Comparison of ENCODE assay signal across 16 cellular contexts in genomic region chr12:115209230-115209629, GRCh38.
DNase-seq lines count a peak whose midpoint lies in the region; ATAC-seq and TF ChIP-seq lines count a peak whose summit lies in the region.
"Had no signal": no experiment of that assay in that cellular context is flagged by ENCODE, and none has a peak within 500 bp of the region (broad histone marks: within the 10 kb centered on the region; RNA-seq: fewer than 3 reads in every experiment).

No MANE protein-coding gene starts in this region.

- no peaks in the 10 kb centered on the region for H4K20me1 ChIP-seq in SK-N-SH (ENCODE audit: insufficient read depth)
- H4K20me1 ChIP-seq: BLaER1 treated with 17β-estradiol and CSF1 and Interleukin-3, amounts not matched to agents 10 nM and 100 nM had no signal

- no peaks in the 10 kb centered on the region for H3F3A ChIP-seq in SK-N-SH (replicated peaks; ENCODE audit: insufficient read depth)

- H3K4me3 ChIP-seq in SK-N-SH (ENCODE audit: low read depth in 2 of 2, low read length in 1 of 2) = no peak overlapping the region
- H3K4me3 ChIP-seq in fibroblast of villous mesenchyme (ENCODE audit: low read depth, low read length) = no peak overlapping the region
- no peak overlapping the region for H3K4me3 ChIP-seq in transverse colon
- H3K4me3 ChIP-seq in upper lobe of right lung = no peak overlapping the region
- no peak overlapping the region for H3K4me3 ChIP-seq in spleen
- H3K4me3 ChIP-seq: BLaER1 treated with 17β-estradiol and CSF1 and Interleukin-3, amounts not matched to agents 10 nM and 100 nM; K562 had no signal

- no peak overlapping the region for H2AFZ ChIP-seq in SK-N-SH (ENCODE audit: low read depth)

- no peaks in the 10 kb centered on the region for H3K9me2 ChIP-seq in SK-N-SH

- H3K36me3 ChIP-seq in SK-N-SH (replicated peaks in 1 of 2; ENCODE audit: control insufficient read depth in 1 of 2, insufficient read depth in 2 of 2, low read length in 1 of 2) = no peaks in the 10 kb centered on the region
- H3K36me3 ChIP-seq in transverse colon = no peaks in the 10 kb centered on the region
- H3K36me3 ChIP-seq in upper lobe of right lung = no peaks in the 10 kb centered on the region
- no peaks in the 10 kb centered on the region for H3K36me3 ChIP-seq in spleen
- H3K36me3 ChIP-seq: BLaER1 treated with 17β-estradiol and CSF1 and Interleukin-3, amounts not matched to agents 10 nM and 100 nM had no signal

- no peak for ATAC-seq in upper lobe of right lung
- ATAC-seq in HG02973 (IDR thresholded peaks at IDR 0.05; ENCODE audit: unreplicated experiment) = no peak
- ATAC-seq: CD8-positive, alpha-beta T cell; K562; Panc1 had no signal

- H3K9ac ChIP-seq in SK-N-SH = no peak overlapping the region
- H3K9ac ChIP-seq: BLaER1 treated with 17β-estradiol and CSF1 and Interleukin-3, amounts not matched to agents 10 nM and 100 nM had no signal

- peaks cover 0 to 17% of the 10 kb centered on the region in 2 experiments; a peak in 2 of 4 replicates for H3K4me1 ChIP-seq in SK-N-SH (ENCODE audit: control insufficient read depth in 1 of 2, insufficient read depth in 2 of 2, low read depth in 1 of 2, low read length in 1 of 2)
- no peaks in the 10 kb centered on the region for H3K4me1 ChIP-seq in transverse colon
- no peaks in the 10 kb centered on the region for H3K4me1 ChIP-seq in upper lobe of right lung
- peaks cover 0 to 4% (median 0%) of the 10 kb centered on the region in 6 donors for H3K4me1 ChIP-seq in spleen

- H3K9me3 ChIP-seq in SK-N-SH (no peaks in the 10 kb centered on the region), transverse colon (no peaks in the 10 kb centered on the region), upper lobe of right lung (no peaks in the 10 kb centered on the region), spleen (peaks cover 0 to 6% (median 0%) of the 10 kb centered on the region in 8 donors)

- peak overlapping the region in 1 of 2 experiments; percentile 34; a peak in 1 of 4 replicates for H3K27ac ChIP-seq in SK-N-SH (ENCODE audit: low read depth in 2 of 2, low read length in 1 of 2)
- H3K27ac ChIP-seq in transverse colon = peak overlapping the region in 1 of 4 donors; percentile 15
- no peak overlapping the region for H3K27ac ChIP-seq in upper lobe of right lung
- H3K27ac ChIP-seq in spleen = no peak overlapping the region
- H3K27ac ChIP-seq: BLaER1 treated with 17β-estradiol and CSF1 and Interleukin-3, amounts not matched to agents 10 nM and 100 nM had no signal

- peak in 1 of 2 experiments; percentile 62; a peak in 2 of 4 replicates for TF ChIP-seq EP300 in SK-N-SH (IDR thresholded peaks at IDR 0.05; ENCODE audit: borderline replicate concordance in 1 of 2, low read depth in 1 of 2, low read length in 1 of 2)
- TF ChIP-seq EP300 in transverse colon (IDR thresholded peaks at IDR 0.05; ENCODE audit: low read depth) = no peak

- H3K4me2 ChIP-seq in SK-N-SH = no peak overlapping the region

- POLR2A ChIA-PET in SK-N-SH (lab: Yijun Ruan, JAX) = no interaction called here

- H3K79me2 ChIP-seq in SK-N-SH (ENCODE audit: insufficient read depth) = no peaks in the 10 kb centered on the region

- intact Hi-C loops in transverse colon (cut with DNase I; ENCODE audit: low total_unique reads) = no loop called here
- intact Hi-C loops in upper lobe of right lung (cut with DNase I) = no loop called here
- intact Hi-C loops in spleen (cut with DNase I; ENCODE audit: low total_unique reads) = no loop called here

- H3K27me3 ChIP-seq in SK-N-SH (ENCODE audit: insufficient read depth) (no peaks in the 10 kb centered on the region), transverse colon (no peaks in the 10 kb centered on the region), upper lobe of right lung (no peaks in the 10 kb centered on the region), spleen (replicated peaks in 1 of 7) (no peaks in the 10 kb centered on the region)
- H3K27me3 ChIP-seq: BLaER1 treated with 17β-estradiol and CSF1 and Interleukin-3, amounts not matched to agents 10 nM and 100 nM had no signal

- no peak for TF ChIP-seq RAD21 in SK-N-SH (IDR thresholded peaks at IDR 0.05; ENCODE audit: low read length)

- WGBS in SK-N-SH (ENCODE audit: low lambda C conversion rate) = 80% methylated on average over 8 of the region's 8 CpGs
- WGBS in transverse colon (ENCODE audit: low coverage in 1 of 2), 2 donors = 45 to 80% methylated on average over 2 to 8 of the region's 8 CpGs
- WGBS in spleen, 5 donors = 80 to 86% (median 85%) methylated on average over 8 of the region's 8 CpGs

- DNase-seq in SK-N-SH (peak; percentile 12), fibroblast of villous mesenchyme (ENCODE audit: low read depth) (peak; percentile 57), mucosa of gallbladder (ENCODE audit: low spot score) (peak; percentile 79), transverse colon (peak; percentile 16), upper lobe of right lung (no peak), spleen (no peak)
- DNase-seq: Calu3; CD8-positive, alpha-beta T cell; NCI-H1105; NCI-H2081; NCI-H446 treated with DMSO at 0.1 percent for 48 hours; NCI-H69 had no signal

- in situ Hi-C loops in transverse colon (cut with MboI; ENCODE audit: low pct_ligation_motif_present in 1 of 4, low pct_unique_long_range_greater_than_20kb in 1 of 4, low sequenced_read_pairs in 3 of 4) = no loop called here

- CTCF ChIA-PET in SK-N-SH (lab: Yijun Ruan, JAX) = no interaction called here

- TF ChIP-seq POLR2A in transverse colon (IDR thresholded peaks at IDR 0.05) (no peak), spleen (IDR thresholded peaks at IDR 0.05) (no peak)

- no peak for TF ChIP-seq CTCF in SK-N-SH (IDR thresholded peaks at IDR 0.05)
- no peak for TF ChIP-seq CTCF in fibroblast of villous mesenchyme (IDR thresholded peaks at IDR 0.05; ENCODE audit: insufficient read depth, low read depth, low read length)
- TF ChIP-seq CTCF in transverse colon (IDR thresholded peaks at IDR 0.05) = no peak
- TF ChIP-seq CTCF in upper lobe of right lung (IDR thresholded peaks at IDR 0.05) = no peak
- no peak for TF ChIP-seq CTCF in spleen (IDR thresholded peaks at IDR 0.05 in 8 of 11, conservative IDR thresholded peaks at IDR 0.05 in 3 of 11)

TF ChIP-seq in SK-N-SH, 30 proteins besides CTCF, POLR2A, EP300 and RAD21:
- no peak for TF ChIP-seq NFIC (IDR thresholded peaks at IDR 0.05; ENCODE audit: borderline replicate concordance)
- no peak for TF ChIP-seq MEF2A (IDR thresholded peaks at IDR 0.05; ENCODE audit: borderline replicate concordance, low read depth)
- TF ChIP-seq MAX (IDR thresholded peaks at IDR 0.05; ENCODE audit: low read depth) = no peak
- 0 out of 2 replicates have a peak, but pooled peaks have one; percentile 33 for TF ChIP-seq FOXJ3 (CRISPR knock-in tag; IDR thresholded peaks at IDR 0.05)
- TF ChIP-seq, protein P1, sequence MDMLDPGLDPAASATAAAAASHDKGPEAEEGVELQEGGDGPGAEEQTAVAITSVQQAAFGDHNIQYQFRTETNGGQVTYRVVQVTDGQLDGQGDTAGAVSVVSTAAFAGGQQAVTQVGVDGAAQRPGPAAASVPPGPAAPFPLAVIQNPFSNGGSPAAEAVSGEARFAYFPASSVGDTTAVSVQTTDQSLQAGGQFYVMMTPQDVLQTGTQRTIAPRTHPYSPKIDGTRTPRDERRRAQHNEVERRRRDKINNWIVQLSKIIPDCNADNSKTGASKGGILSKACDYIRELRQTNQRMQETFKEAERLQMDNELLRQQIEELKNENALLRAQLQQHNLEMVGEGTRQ (IDR thresholded peaks at IDR 0.05; ENCODE audit: borderline replicate concordance, low read depth, low read length) = no peak
- TF ChIP-seq JUND (IDR thresholded peaks at IDR 0.05) = no peak
- no peak for TF ChIP-seq FOXM1 (IDR thresholded peaks at IDR 0.05; ENCODE audit: low read depth)

Comparison
In these comparisons a context has a peak if more than half of its experiments do, and no peak if none do; other contexts are left out.
1. DNase-seq: peak in SK-N-SH (single experiment), fibroblast of villous mesenchyme (single experiment), mucosa of gallbladder (single experiment) and transverse colon (single experiment); none in upper lobe of right lung (single experiment) and spleen (single experiment).